Comparison of ENCODE assay signal across 30 cellular contexts in the genomic region with DNA sequence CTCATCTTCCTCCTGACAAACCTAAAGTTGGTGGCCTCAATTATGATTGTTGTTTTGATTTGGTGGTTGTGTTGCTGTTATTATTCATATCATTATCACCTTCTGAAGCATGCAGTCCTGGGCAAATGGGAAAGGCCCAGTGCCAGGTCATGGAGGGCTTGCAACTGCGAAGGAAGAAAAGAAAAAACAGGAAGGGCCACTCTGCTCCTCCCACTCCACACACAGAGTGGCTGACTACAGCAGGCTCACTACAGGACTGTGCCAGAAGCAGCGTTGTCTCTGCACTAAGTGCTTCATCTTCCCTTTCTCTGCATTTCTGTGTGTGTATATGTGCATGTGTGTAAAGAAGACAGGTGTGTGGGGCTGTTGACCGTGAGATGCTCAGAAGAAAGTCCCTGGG.
"Had no signal": no experiment of that assay in that cellular context is flagged by ENCODE, and none has a peak within 500 bp of the region (broad histone marks: within the 10 kb centered on the region; RNA-seq: fewer than 3 reads in every experiment).

No MANE protein-coding gene starts in this region.

- H3K27me3 ChIP-seq: ascending aorta, breast epithelium, cardiac muscle cell, colonic mucosa, esophagus squamous epithelium had no signal

- H3K36me3 ChIP-seq: ascending aorta, breast epithelium, cardiac muscle cell, colonic mucosa, esophagus squamous epithelium, gastroesophageal sphincter had no signal

- H3K9me3 ChIP-seq: ascending aorta, breast epithelium, colonic mucosa, esophagus squamous epithelium, gastroesophageal sphincter had no signal

- H3K27ac ChIP-seq: ascending aorta, breast epithelium, cardiac muscle cell, colonic mucosa, epithelial cell of prostate, esophagus squamous epithelium, gastroesophageal sphincter, VCaP had no signal

- FAIRE-seq: TTC549 had no signal

- ATAC-seq: activated naive CD4-positive, alpha-beta T cell treated with anti-CD3 and anti-CD28 coated beads, Interleukin-2, amount 50 U/mL, for 72 hours; activated T-cell treated with anti-CD3 and anti-CD28 coated beads, Interleukin-2, amount 50 U/mL, for 72 hours; gastroesophageal sphincter; WTC11 had no signal

- H3K4me3 ChIP-seq: ascending aorta, breast epithelium, cardiac muscle cell, colonic mucosa, esophagus squamous epithelium, gastroesophageal sphincter had no signal

- DNase-seq: activated CD4-positive, alpha-beta memory T cell treated with anti-CD3 and anti-CD28 coated beads, Interleukin-2, amount 10 ng/mL, durations not matched to agents 7 days and 5 days; activated CD4-positive, alpha-beta T cell treated with anti-CD3 and anti-CD28 coated beads for 1 hour; activated CD4-positive, alpha-beta T cell treated with anti-CD3 and anti-CD28 coated beads for 4 hours; activated CD4-positive, alpha-beta T cell treated with anti-CD3 and anti-CD28 coated beads, Interleukin-2, amount 10 ng/mL, durations not matched to agents 7 days and 5 days; activated CD4-positive, alpha-beta T cell treated with anti-CD3 and anti-CD28 coated beads, Interleukin-2, amount 50 U/mL, for 4 hours; activated CD8-positive, alpha-beta memory T cell treated with anti-CD3 and anti-CD28 coated beads, Interleukin-2, amount 50 U/mL, for 48 hours; activated gamma-delta T cell; activated naive CD4-positive, alpha-beta T cell; activated naive CD4-positive, alpha-beta T cell treated with anti-CD3 and anti-CD28 coated beads, Interleukin-2, amount 10 ng/mL, durations not matched to agents 7 days and 5 days; activated naive CD8-positive, alpha-beta T cell treated with anti-CD3 and anti-CD28 coated beads, Interleukin-2, amount 10 ng/mL, durations not matched to agents 7 days and 5 days; activated T-cell treated with anti-CD3 and anti-CD28 coated beads for 4 hours; activated T-cell treated with anti-CD3 and anti-CD28 coated beads, Interleukin-2, amount 50 U/mL, for 24 hours; activated T-cell treated with anti-CD3 and anti-CD28 coated beads, Interleukin-2, amount 50 U/mL, for 72 hours; central memory CD4-positive, alpha-beta T cell; cerebellar nuclear complex; colonic mucosa; effector memory CD4-positive, alpha-beta T cell; endodermal cell; esophagus squamous epithelium; foreskin melanocyte; T-helper 2 cell had no signal

- H3K4me1 ChIP-seq: ascending aorta, breast epithelium, colonic mucosa, esophagus squamous epithelium, gastroesophageal sphincter had no signal
